6 cellular contexts compared by ENCODE assay signal in the genomic region with DNA sequence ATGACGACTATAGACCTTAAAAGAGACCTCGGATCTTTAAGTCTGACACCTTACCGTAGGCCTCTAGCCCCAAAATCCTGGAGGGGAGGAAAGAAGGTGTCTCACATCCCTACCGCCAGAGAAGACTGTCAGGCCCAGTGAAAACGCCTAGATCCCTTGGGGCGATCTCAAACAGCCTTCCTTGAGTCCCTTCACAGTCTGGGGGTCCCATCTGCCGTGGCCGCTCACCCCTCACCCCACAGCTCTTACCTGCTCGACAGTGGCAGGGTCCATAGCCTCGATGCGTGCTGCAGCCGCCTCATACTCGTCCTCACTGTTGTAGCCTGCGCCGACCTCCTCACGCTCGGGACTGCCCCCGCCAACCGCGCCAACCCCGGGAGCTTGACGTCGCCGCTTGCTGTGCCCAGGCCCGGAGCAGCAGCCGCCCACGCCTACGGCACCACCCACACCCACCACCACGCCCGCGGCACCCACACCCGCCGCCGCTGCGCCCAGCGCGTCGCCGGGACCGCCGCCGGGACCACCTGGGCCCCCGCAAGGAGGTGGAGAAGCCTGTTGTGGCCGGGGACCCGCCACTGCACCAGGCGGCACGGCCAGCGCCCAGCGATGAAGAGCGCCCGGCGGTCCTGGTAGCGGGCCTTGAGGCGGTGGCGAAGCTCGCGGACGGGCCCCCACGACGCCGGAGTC. TPM values are rescaled to one million over a fixed set of nuclear protein-coding genes. Genes with fewer than 3 reads are reported as not detected.
DNase-seq lines count a peak whose midpoint lies in the region; ATAC-seq, FAIRE-seq and TF ChIP-seq lines count a peak whose summit lies in the region.

No MANE protein-coding gene starts in this region.

- H3K4me3 ChIP-seq in BLaER1 (peak overlapping the region; percentile 83), PC-3 (ENCODE audit: low read length) (peak overlapping the region; percentile 89), choroid plexus epithelial cell (ENCODE audit: low read depth, low read length) (peak overlapping the region; percentile 70), pancreas (peak overlapping the region; percentile 24 to 60 (median 50))

- H3K4me2 ChIP-seq in BLaER1 (peak overlapping the region; percentile 83), PC-3 (ENCODE audit: low read length) (peak overlapping the region; percentile 99)

- FAIRE-seq in pancreas (lab: Jason Lieb, UNC): no peak

- intact Hi-C loops in PC-3 (cut with micrococcal nuclease): loop anchor here (5.0 kb wide), 1 partner anchor 40 kb away; the partner anchor contains the start of gene PIM2
- intact Hi-C loops in pancreas (cut with DNase I): no loop called here

- H3K4me1 ChIP-seq in BLaER1 (peaks cover 48% of the 10 kb centered on the region), PC-3 (ENCODE audit: insufficient read depth, low read length) (peaks cover 19% of the 10 kb centered on the region), pancreas (peaks cover 0 to 4% (median 0%) of the 10 kb centered on the region in 3 donors)

- peaks cover 24% of the 10 kb centered on the region for H3K36me3 ChIP-seq in BLaER1
- no peaks in the 10 kb centered on the region for H3K36me3 ChIP-seq in PC-3 (ENCODE audit: low read depth, low read length)
- no peaks in the 10 kb centered on the region for H3K36me3 ChIP-seq in pancreas

- peaks cover 52% of the 10 kb centered on the region for H3K27me3 ChIP-seq in BLaER1
- no peaks in the 10 kb centered on the region for H3K27me3 ChIP-seq in PC-3 (ENCODE audit: low read length)
- H3K27me3 ChIP-seq in pancreas: no peaks in the 10 kb centered on the region

- peaks cover 8% of the 10 kb centered on the region; the same call in 1 of the 2 replicates for H3K9me3 ChIP-seq in BLaER1
- no peaks in the 10 kb centered on the region for H3K9me3 ChIP-seq in PC-3 (ENCODE audit: low read length)
- H3K9me3 ChIP-seq in pancreas: no peaks in the 10 kb centered on the region

- BruUV-seq in PC-3 (replicated peaks; lab: Mats Ljungman, UMichigan): TSS peak; percentile 39

- peaks cover 53% of the 10 kb centered on the region for H3K79me2 ChIP-seq in PC-3 (ENCODE audit: low read length)

- WGBS in pancreas, 2 donors: 1 to 31% methylated on average over 38 to 61 of the region's 61 CpGs

- H3K27ac ChIP-seq in BLaER1: peak overlapping the region; percentile 89
- no peak overlapping the region for H3K27ac ChIP-seq in PC-3 (ENCODE audit: low read length)
- peak overlapping the region; percentile 32 to 97 (median 64) for H3K27ac ChIP-seq in pancreas

- DNase-seq in PC-3 (no peak), choroid plexus epithelial cell (ENCODE audit: low read depth) (no peak), pancreas (peak in 5 of 6 donors; percentile 14 to 82 (median 35)), NCI-H1930 (lab: John Stamatoyannopoulos, UW) (no peak)

- H3K9me2 ChIP-seq in PC-3 (replicated peaks; ENCODE audit: low read length): no peaks in the 10 kb centered on the region

- H4K20me1 ChIP-seq in BLaER1: peaks cover 54% of the 10 kb centered on the region
- no peaks in the 10 kb centered on the region for H4K20me1 ChIP-seq in PC-3 (ENCODE audit: low read length)

- CTCF ChIA-PET in PC-3 (lab: Charles Lee): no interaction called here

- no peaks in the 10 kb centered on the region for H3F3A ChIP-seq in PC-3 (ENCODE audit: low read length, unreplicated experiment)

- POLR2A ChIA-PET in PC-3 (lab: Charles Lee; ENCODE audit: unreplicated experiment): no interaction called here

- H2AFZ ChIP-seq in PC-3 (ENCODE audit: low read length): no peak overlapping the region

- peak overlapping the region; percentile 86 for H3K9ac ChIP-seq in BLaER1
- peak overlapping the region; percentile 90 for H3K9ac ChIP-seq in PC-3 (ENCODE audit: low read length)

- TF ChIP-seq CTCF in PC-3 (conservative IDR thresholded peaks at IDR 0.05; ENCODE audit: low read depth, low read length): no peak
- no peak for TF ChIP-seq CTCF in choroid plexus epithelial cell (conservative IDR thresholded peaks at IDR 0.05; ENCODE audit: low read depth, low read length)
- TF ChIP-seq CTCF in pancreas (IDR thresholded peaks at IDR 0.05): no peak

- ATAC-seq in PC-3 (no peak), pancreas (no peak), GM18858 (IDR thresholded peaks at IDR 0.05; ENCODE audit: unreplicated experiment) (no peak)

RNA-seq across cellular contexts. Expression of gene OTUD5, which starts 0.5 kb away (rescaled TPM):
- 41.4 and 50.9 TPM in 2 replicates for total RNA-seq in PC-3 (2014; rRNA removed)
- 10 to 100 TPM; 14.2 to 28.7 (median 17.9) TPM for total RNA-seq in pancreas
- polyA plus RNA-seq in pancreas: 10 to 100 TPM; 32.5 to 34.3 TPM

RNA-seq across cellular contexts. Expression of gene KCND1, which starts 14.8 kb away (rescaled TPM):
- 0.51 and 0.86 TPM in 2 replicates for total RNA-seq in PC-3 (2014; rRNA removed)
- total RNA-seq in pancreas: 1 to 10 TPM in 2 of 6 donors, under 1 TPM in 4; 0.12 to 1.7 (median 0.68) TPM
- polyA plus RNA-seq in pancreas: 1 to 10 TPM in 1 of 2 donors, under 1 TPM in 1; 0.84 to 1.3 TPM

RNA-seq across cellular contexts. Expression of gene PIM2, which starts 38.0 kb away (rescaled TPM):
- total RNA-seq in PC-3 (2014; rRNA removed): 24.1 and 25.6 TPM in 2 replicates
- total RNA-seq in pancreas: 1 to 10 TPM; 1.3 to 8.6 (median 2.4) TPM
- polyA plus RNA-seq in pancreas: 1 to 10 TPM; 2.8 to 8.2 TPM

RNA-seq across cellular contexts. Expression of gene GRIPAP1, which starts 45.2 kb away (rescaled TPM):
- 31.1 and 44.3 TPM in 2 replicates for total RNA-seq in PC-3 (2014; rRNA removed)
- 10 to 100 TPM; 12.5 to 26.0 (median 17.2) TPM for total RNA-seq in pancreas
- 10 to 100 TPM; 32.2 to 32.7 TPM for polyA plus RNA-seq in pancreas

RNA-seq across cellular contexts. Expression of gene SLC35A2, which starts 45.4 kb away (rescaled TPM):
- total RNA-seq in PC-3 (2014; rRNA removed) (46.6 and 46.8 TPM in 2 replicates), pancreas (10 to 100 TPM in 5 of 6 donors, 1 to 10 TPM in 1; 9.9 to 20.6 (median 14.6) TPM)
- 10 to 100 TPM in 1 of 2 donors, 1 to 10 TPM in 1; 7.1 to 16.0 TPM for polyA plus RNA-seq in pancreas

Comparison
In these comparisons a context has a peak if more than half of its experiments do, and no peak if none do; other contexts are left out.
1. DNase-seq: peak in pancreas (5 of 6); none in PC-3 (single experiment), choroid plexus epithelial cell (single experiment) and NCI-H1930 (0 of 2).
2. Peak in every context shown above with its lines, with median percentiles within 50 percentile points of each other: H3K4me3 ChIP-seq.